Comparison of ENCODE assay signal across 1 cellular context in the genomic region with DNA sequence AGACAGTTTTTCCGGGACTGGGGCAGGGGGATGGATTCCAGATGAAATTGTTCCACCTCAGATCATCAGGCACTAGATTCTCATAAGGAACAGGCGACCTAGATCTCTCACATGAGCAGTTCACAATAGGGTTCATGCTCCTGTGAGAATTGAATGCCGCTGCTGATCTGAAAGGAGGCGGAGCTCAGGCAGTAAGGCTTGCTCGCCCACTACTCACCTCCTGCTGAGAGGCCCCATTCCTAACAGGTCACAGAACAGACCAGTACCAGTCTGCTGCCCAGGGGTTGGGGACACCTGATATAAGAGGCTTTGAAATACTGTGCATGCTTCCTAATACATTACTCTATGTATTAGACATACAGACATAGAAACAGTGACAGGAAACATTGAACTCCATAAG.
TF ChIP-seq lines count a peak whose summit lies in the region.

No MANE protein-coding gene starts in this region.

TF ChIP-seq in WTC11, 78 proteins besides CTCF, POLR2A, EP300 and RAD21 (continued from another document):
- TF ChIP-seq, protein P1, sequence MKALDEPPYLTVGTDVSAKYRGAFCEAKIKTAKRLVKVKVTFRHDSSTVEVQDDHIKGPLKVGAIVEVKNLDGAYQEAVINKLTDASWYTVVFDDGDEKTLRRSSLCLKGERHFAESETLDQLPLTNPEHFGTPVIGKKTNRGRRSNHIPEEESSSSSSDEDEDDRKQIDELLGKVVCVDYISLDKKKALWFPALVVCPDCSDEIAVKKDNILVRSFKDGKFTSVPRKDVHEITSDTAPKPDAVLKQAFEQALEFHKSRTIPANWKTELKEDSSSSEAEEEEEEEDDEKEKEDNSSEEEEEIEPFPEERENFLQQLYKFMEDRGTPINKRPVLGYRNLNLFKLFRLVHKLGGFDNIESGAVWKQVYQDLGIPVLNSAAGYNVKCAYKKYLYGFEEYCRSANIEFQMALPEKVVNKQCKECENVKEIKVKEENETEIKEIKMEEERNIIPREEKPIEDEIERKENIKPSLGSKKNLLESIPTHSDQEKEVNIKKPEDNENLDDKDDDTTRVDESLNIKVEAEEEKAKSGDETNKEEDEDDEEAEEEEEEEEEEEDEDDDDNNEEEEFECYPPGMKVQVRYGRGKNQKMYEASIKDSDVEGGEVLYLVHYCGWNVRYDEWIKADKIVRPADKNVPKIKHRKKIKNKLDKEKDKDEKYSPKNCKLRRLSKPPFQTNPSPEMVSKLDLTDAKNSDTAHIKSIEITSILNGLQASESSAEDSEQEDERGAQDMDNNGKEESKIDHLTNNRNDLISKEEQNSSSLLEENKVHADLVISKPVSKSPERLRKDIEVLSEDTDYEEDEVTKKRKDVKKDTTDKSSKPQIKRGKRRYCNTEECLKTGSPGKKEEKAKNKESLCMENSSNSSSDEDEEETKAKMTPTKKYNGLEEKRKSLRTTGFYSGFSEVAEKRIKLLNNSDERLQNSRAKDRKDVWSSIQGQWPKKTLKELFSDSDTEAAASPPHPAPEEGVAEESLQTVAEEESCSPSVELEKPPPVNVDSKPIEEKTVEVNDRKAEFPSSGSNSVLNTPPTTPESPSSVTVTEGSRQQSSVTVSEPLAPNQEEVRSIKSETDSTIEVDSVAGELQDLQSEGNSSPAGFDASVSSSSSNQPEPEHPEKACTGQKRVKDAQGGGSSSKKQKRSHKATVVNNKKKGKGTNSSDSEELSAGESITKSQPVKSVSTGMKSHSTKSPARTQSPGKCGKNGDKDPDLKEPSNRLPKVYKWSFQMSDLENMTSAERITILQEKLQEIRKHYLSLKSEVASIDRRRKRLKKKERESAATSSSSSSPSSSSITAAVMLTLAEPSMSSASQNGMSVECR (CRISPR knock-in tag; IDR thresholded peaks at IDR 0.05; ENCODE audit: borderline replicate concordance): no peak
- no peak for TF ChIP-seq ZNF263 (CRISPR knock-in tag; IDR thresholded peaks at IDR 0.05; ENCODE audit: low read depth)
- TF ChIP-seq, protein P2, sequence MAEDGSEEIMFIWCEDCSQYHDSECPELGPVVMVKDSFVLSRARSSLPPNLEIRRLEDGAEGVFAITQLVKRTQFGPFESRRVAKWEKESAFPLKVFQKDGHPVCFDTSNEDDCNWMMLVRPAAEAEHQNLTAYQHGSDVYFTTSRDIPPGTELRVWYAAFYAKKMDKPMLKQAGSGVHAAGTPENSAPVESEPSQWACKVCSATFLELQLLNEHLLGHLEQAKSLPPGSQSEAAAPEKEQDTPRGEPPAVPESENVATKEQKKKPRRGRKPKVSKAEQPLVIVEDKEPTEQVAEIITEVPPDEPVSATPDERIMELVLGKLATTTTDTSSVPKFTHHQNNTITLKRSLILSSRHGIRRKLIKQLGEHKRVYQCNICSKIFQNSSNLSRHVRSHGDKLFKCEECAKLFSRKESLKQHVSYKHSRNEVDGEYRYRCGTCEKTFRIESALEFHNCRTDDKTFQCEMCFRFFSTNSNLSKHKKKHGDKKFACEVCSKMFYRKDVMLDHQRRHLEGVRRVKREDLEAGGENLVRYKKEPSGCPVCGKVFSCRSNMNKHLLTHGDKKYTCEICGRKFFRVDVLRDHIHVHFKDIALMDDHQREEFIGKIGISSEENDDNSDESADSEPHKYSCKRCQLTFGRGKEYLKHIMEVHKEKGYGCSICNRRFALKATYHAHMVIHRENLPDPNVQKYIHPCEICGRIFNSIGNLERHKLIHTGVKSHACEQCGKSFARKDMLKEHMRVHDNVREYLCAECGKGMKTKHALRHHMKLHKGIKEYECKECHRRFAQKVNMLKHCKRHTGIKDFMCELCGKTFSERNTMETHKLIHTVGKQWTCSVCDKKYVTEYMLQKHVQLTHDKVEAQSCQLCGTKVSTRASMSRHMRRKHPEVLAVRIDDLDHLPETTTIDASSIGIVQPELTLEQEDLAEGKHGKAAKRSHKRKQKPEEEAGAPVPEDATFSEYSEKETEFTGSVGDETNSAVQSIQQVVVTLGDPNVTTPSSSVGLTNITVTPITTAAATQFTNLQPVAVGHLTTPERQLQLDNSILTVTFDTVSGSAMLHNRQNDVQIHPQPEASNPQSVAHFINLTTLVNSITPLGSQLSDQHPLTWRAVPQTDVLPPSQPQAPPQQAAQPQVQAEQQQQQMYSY (CRISPR knock-in tag; IDR thresholded peaks at IDR 0.05): no peak
- TF ChIP-seq ESRRA (CRISPR knock-in tag; IDR thresholded peaks at IDR 0.05; ENCODE audit: borderline replicate concordance): no peak
- no peak for TF ChIP-seq NR3C1 (CRISPR knock-in tag; conservative IDR thresholded peaks at IDR 0.05; ENCODE audit: low read depth)
